ENCODE assay signal across 22 cellular contexts in genomic region chr10:96711048-96711713, GRCh38. TPM values are rescaled to one million over a fixed set of nuclear protein-coding genes. Genes with fewer than 3 reads are reported as not detected.
"Had no signal": no experiment of that assay in that cellular context is flagged by ENCODE, and none has a peak within 500 bp of the region (broad histone marks: within the 10 kb centered on the region; RNA-seq: fewer than 3 reads in every experiment).

No MANE protein-coding gene starts in this region.

- DNase-seq: activated CD4-positive, alpha-beta T cell treated with anti-CD3 and anti-CD28 coated beads, Interleukin-2, amount 10 ng/mL, durations not matched to agents 24 days and 14 days; activated CD8-positive, alpha-beta memory T cell treated with anti-CD3 and anti-CD28 coated beads, Interleukin-2, amount 10 ng/mL, durations not matched to agents 7 days and 5 days; activated CD8-positive, alpha-beta T cell treated with anti-CD3 and anti-CD28 coated beads for 36 hours; activated effector memory CD4-positive, alpha-beta T cell treated with anti-CD3 and anti-CD28 coated beads, Interleukin-2, amount 50 U/mL, for 16 hours; activated naive CD4-positive, alpha-beta T cell treated with anti-CD3 and anti-CD28 coated beads, Interleukin-2, amount 10 ng/mL, durations not matched to agents 7 days and 5 days; activated T-cell treated with anti-CD3 and anti-CD28 coated beads for 4 hours; cerebellar nuclear complex; esophagus squamous epithelium; heart left ventricle; lower lobe of right lung; naive thymus-derived CD8-positive, alpha-beta T cell; ovary; stimulated activated CD4-positive, alpha-beta T cell treated with anti-CD3 and anti-CD28 coated beads, Interleukin-4, amount 100 ng/mL, for 4 hours; stomach; T-helper 17 cell had no signal

- H3K27me3 ChIP-seq: esophagus squamous epithelium, heart left ventricle, ovary, stomach, suprapubic skin, tibial nerve had no signal

- H3K27ac ChIP-seq: coronary artery, esophagus squamous epithelium, lower lobe of right lung, ovary, prostate gland, stomach, suprapubic skin, tibial nerve had no signal

- H3K4me1 ChIP-seq: esophagus squamous epithelium, lower lobe of right lung, prostate gland, suprapubic skin, tibial nerve had no signal

- H3K4me3 ChIP-seq: coronary artery, esophagus squamous epithelium, heart left ventricle, lower lobe of right lung, ovary, prostate gland, stomach, suprapubic skin, tibial nerve had no signal

- ATAC-seq: activated CD8-positive, alpha-beta memory T cell treated with anti-CD3 and anti-CD28 coated beads, Interleukin-2, amount 10 ng/mL, durations not matched to agents 7 days and 5 days; activated CD8-positive, alpha-beta T cell treated with anti-CD3 and anti-CD28 coated beads for 36 hours; heart left ventricle; left lobe of liver; lower lobe of right lung; naive thymus-derived CD8-positive, alpha-beta T cell; T-helper 17 cell had no signal

- H3K9me3 ChIP-seq: esophagus squamous epithelium, heart left ventricle, lower lobe of right lung, ovary, prostate gland, stomach, suprapubic skin, tibial nerve had no signal

- FAIRE-seq: keratinocyte, urothelium cell line had no signal

- H3K36me3 ChIP-seq: esophagus squamous epithelium, lower lobe of right lung, ovary, prostate gland, stomach, suprapubic skin, tibial nerve had no signal

RNA-seq across cellular contexts. Expression of gene PIK3AP1, which starts 9.1 kb away (rescaled TPM):
- polyA plus RNA-seq: keratinocyte had no signal
